In genomic region chr1:201903135-201903534, GRCh38 we compare ENCODE assay signal across 14 cellular contexts. TPM values are rescaled to one million over a fixed set of nuclear protein-coding genes. Genes with fewer than 3 reads are reported as not detected.
DNase-seq lines count a peak whose midpoint lies in the region; ATAC-seq and TF ChIP-seq lines count a peak whose summit lies in the region.
"Had no signal": no experiment of that assay in that cellular context is flagged by ENCODE, and none has a peak within 500 bp of the region (broad histone marks: within the 10 kb centered on the region; RNA-seq: fewer than 3 reads in every experiment).

No MANE protein-coding gene starts in this region.

- H3K27me3 ChIP-seq in adrenal gland: no peaks in the 10 kb centered on the region
- H3K27me3 ChIP-seq in left ventricle myocardium inferior (ENCODE audit: low read depth): no peaks in the 10 kb centered on the region
- H3K27me3 ChIP-seq in rectal smooth muscle tissue (ENCODE audit: control insufficient read depth, insufficient read depth, low read length): no peaks in the 10 kb centered on the region

- intact Hi-C loops in adrenal gland (cut with DNase I): no loop called here
- intact Hi-C loops in left ventricle myocardium inferior (cut with micrococcal nuclease): no loop called here

- peaks cover 0 to 15% of the 10 kb centered on the region in 2 donors for H3K36me3 ChIP-seq in adrenal gland (replicated peaks in 1 of 2)
- H3K36me3 ChIP-seq in left ventricle myocardium inferior: no peaks in the 10 kb centered on the region
- peaks cover 4% of the 10 kb centered on the region for H3K36me3 ChIP-seq in rectal smooth muscle tissue (ENCODE audit: control insufficient read depth, insufficient read depth, low read length)

- no peak for TF ChIP-seq POLR2A in adrenal gland (IDR thresholded peaks at IDR 0.05)

- TF ChIP-seq CTCF in AG10803 (conservative IDR thresholded peaks at IDR 0.05; ENCODE audit: low read length) (no peak), adrenal gland (IDR thresholded peaks at IDR 0.05) (no peak), left ventricle myocardium inferior (IDR thresholded peaks at IDR 0.05; ENCODE audit: borderline replicate concordance) (no peak)

- ATAC-seq in GM21381 (IDR thresholded peaks at IDR 0.05; ENCODE audit: unreplicated experiment): no peak
- ATAC-seq: activated T-helper 17 cell treated with anti-CD3 and anti-CD28 coated beads, Interleukin-2, amount 50 U/mL, for 72 hours had no signal

- H3K27ac ChIP-seq in adrenal gland (peak overlapping the region in 3 of 5 donors; percentile 63 to 89 (median 78)), left ventricle myocardium inferior (replicated peaks) (peak overlapping the region; percentile 78), rectal smooth muscle tissue (ENCODE audit: low read depth, low read length) (peak overlapping the region; percentile 97)
- H3K27ac ChIP-seq: RWPE1 had no signal

- no peak overlapping the region for H3K9ac ChIP-seq in rectal smooth muscle tissue (ENCODE audit: low read length)

- no peaks in the 10 kb centered on the region for H3K9me3 ChIP-seq in adrenal gland (replicated peaks in 1 of 3)
- H3K9me3 ChIP-seq in left ventricle myocardium inferior (replicated peaks): no peaks in the 10 kb centered on the region

- WGBS in adrenal gland, 4 donors: 49 to 83% (median 55%) methylated on average over 5 of the region's 5 CpGs

- peaks cover 16 to 54% of the 10 kb centered on the region in 2 donors for H3K4me1 ChIP-seq in adrenal gland (replicated peaks in 1 of 2)
- H3K4me1 ChIP-seq in left ventricle myocardium inferior: peaks cover 19% of the 10 kb centered on the region
- H3K4me1 ChIP-seq in rectal smooth muscle tissue (ENCODE audit: control insufficient read depth, insufficient read depth, low read length): peaks cover 71% of the 10 kb centered on the region

- no peak overlapping the region for H3K4me3 ChIP-seq in AG10803 (ENCODE audit: low read length)
- H3K4me3 ChIP-seq in adrenal gland: no peak overlapping the region
- no peak overlapping the region for H3K4me3 ChIP-seq in left ventricle myocardium inferior
- no peak overlapping the region for H3K4me3 ChIP-seq in rectal smooth muscle tissue (ENCODE audit: low read length)

- DNase-seq in AG10803 (ENCODE audit: low read depth) (peak; percentile 76), adrenal gland (peak in 2 of 7 donors; percentile 39 to 57), left ventricle myocardium inferior (no peak), NCI-H748 (lab: John Stamatoyannopoulos, UW; ENCODE audit: unreplicated experiment) (no peak), A172 (ENCODE audit: low spot score) (no peak), 8988T (no peak)
- DNase-seq: activated B cell treated with CpG ODN at 0.5 μM for 24 hours, H7, Karpas-422, NCI-H345 had no signal

RNA-seq across cellular contexts. Expression of gene SHISA4, which starts 14.4 kb away (rescaled TPM):
- 100 to 1,000 TPM in 4 of 8 donors, 10 to 100 TPM in 4; 39.0 to 221 (median 99.1) TPM for total RNA-seq in adrenal gland
- polyA plus RNA-seq in adrenal gland: 10 to 100 TPM; 49.7 to 62.8 (median 51.0) TPM
- total RNA-seq in left ventricle myocardium inferior: 191 TPM
- total RNA-seq in A172 (2014; rRNA removed; shearing (Covaris generic)): 49.5 and 53.5 TPM in 2 replicates

RNA-seq across cellular contexts. Expression of gene LMOD1, which starts 43.2 kb away (rescaled TPM):
- total RNA-seq in adrenal gland (100 to 1,000 TPM in 2 of 8 donors, 10 to 100 TPM in 5, 1 to 10 TPM in 1; 7.4 to 171 (median 76.1) TPM), left ventricle myocardium inferior (9.2 TPM)
- 100 to 1,000 TPM in 2 of 3 donors, 10 to 100 TPM in 1; 26.9 to 131 (median 108) TPM for polyA plus RNA-seq in adrenal gland
- not detected in 2 replicates for total RNA-seq in A172 (2014; rRNA removed; shearing (Covaris generic))
- total RNA-seq: activated B cell treated with CpG ODN at 0.5 μM for 24 hours; activated T-helper 17 cell treated with anti-CD3 and anti-CD28 coated beads, Interleukin-2, amount 50 U/mL, for 72 hours had no signal

RNA-seq across cellular contexts. Expression of gene TIMM17A, which starts 52.2 kb away (rescaled TPM):
- 100 to 1,000 TPM in 1 of 8 donors, 10 to 100 TPM in 7; 26.3 to 178 (median 47.6) TPM for total RNA-seq in adrenal gland
- 100 to 1,000 TPM in 1 of 3 donors, 10 to 100 TPM in 2; 28.0 to 172 (median 42.7) TPM for polyA plus RNA-seq in adrenal gland
- 87.5 TPM for total RNA-seq in left ventricle myocardium inferior
- 221 and 246 TPM in 2 replicates for total RNA-seq in A172 (2014; rRNA removed; shearing (Covaris generic))
